Comparison of ENCODE assay signal across 1 cellular context in the genomic region with DNA sequence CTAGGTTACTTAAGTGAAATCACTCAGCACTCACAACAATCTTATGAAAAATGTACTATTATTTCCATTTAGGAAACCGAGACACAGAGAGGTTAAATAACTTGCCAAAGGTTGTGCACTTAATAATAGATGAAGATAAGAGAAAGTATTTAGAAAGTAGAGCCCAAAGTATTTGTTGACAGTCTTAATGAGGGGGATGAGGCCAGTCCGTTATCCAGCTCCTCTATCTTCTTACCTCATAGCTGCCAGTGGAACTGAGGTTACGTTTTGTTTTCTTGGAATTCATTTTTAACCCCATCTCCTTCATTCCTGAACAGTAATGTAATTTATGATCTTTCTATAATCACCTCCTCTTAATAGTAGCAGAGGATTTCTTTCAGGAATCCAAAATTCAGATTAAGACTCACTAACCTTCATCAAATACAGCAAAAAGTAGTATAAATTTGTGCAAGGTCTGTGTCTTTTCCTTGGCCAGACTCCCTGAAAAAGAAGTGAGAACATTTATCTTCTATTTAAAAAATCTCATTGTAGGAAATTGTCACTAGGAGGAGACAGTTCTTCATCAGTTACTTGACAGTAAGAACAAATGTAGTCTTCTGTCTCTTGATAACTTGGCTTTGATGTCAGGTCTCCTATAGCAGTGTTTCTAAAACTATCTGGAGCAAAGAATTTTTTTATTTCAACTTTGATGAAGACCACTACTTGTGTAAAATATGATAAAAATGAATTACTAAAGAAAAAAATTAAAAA.
TF ChIP-seq lines count a peak whose summit lies in the region.

No MANE protein-coding gene starts in this region.

TF ChIP-seq in HCT116, 20 proteins besides CTCF, POLR2A, EP300 and RAD21:
- TF ChIP-seq ELF1 (IDR thresholded peaks at IDR 0.05; ENCODE audit: borderline replicate concordance, low read depth) = no peak
- TF ChIP-seq FOSL1 (IDR thresholded peaks at IDR 0.05; ENCODE audit: low read depth) = no peak
- no peak for TF ChIP-seq SIN3A (IDR thresholded peaks at IDR 0.05; ENCODE audit: low read depth)
- no peak for TF ChIP-seq CBX3 (IDR thresholded peaks at IDR 0.05; ENCODE audit: low read depth)
- no peak for TF ChIP-seq ZNF274 (IDR thresholded peaks at IDR 0.05; ENCODE audit: low read depth, low read length)
- no peak for TF ChIP-seq EZH2 (IDR thresholded peaks at IDR 0.05)
- TF ChIP-seq, protein P1, sequence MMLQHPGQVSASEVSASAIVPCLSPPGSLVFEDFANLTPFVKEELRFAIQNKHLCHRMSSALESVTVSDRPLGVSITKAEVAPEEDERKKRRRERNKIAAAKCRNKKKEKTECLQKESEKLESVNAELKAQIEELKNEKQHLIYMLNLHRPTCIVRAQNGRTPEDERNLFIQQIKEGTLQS (IDR thresholded peaks at IDR 0.05) = no peak
- no peak for TF ChIP-seq TCF7L2 (IDR thresholded peaks at IDR 0.05; ENCODE audit: borderline replicate concordance, extremely low read depth, insufficient read depth, insufficient read length)
- TF ChIP-seq POLR2AphosphoS5 (IDR thresholded peaks at IDR 0.05; ENCODE audit: low read depth, low read length) = no peak
- no peak for TF ChIP-seq ZFX (IDR thresholded peaks at IDR 0.05)
- TF ChIP-seq SP1 (IDR thresholded peaks at IDR 0.05; ENCODE audit: low read depth) = no peak
- no peak for TF ChIP-seq EGR1 (IDR thresholded peaks at IDR 0.05; ENCODE audit: low read depth)
- TF ChIP-seq, protein P2, sequence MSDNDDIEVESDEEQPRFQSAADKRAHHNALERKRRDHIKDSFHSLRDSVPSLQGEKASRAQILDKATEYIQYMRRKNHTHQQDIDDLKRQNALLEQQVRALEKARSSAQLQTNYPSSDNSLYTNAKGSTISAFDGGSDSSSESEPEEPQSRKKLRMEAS (IDR thresholded peaks at IDR 0.05) = no peak
- no peak for TF ChIP-seq YY1 (IDR thresholded peaks at IDR 0.05; ENCODE audit: extremely low read depth, insufficient replicate concordance, low read depth, low read length)
